ENCODE assay signal across 10 cellular contexts in genomic region chr6:84150680-84151079, GRCh38.
DNase-seq lines count a peak whose midpoint lies in the region; ATAC-seq, FAIRE-seq and TF ChIP-seq lines count a peak whose summit lies in the region.
"Had no signal": no experiment of that assay in that cellular context is flagged by ENCODE, and none has a peak within 500 bp of the region (broad histone marks: within the 10 kb centered on the region; RNA-seq: fewer than 3 reads in every experiment).

No MANE protein-coding gene starts in this region.

- DNase-seq in stimulated activated CD4-positive, alpha-beta T cell treated with anti-CD3 and anti-CD28 coated beads, Interleukin-1b, Interleukin-23, amount 100 ng/mL, for 48 hours: peak; percentile 6
- DNase-seq in stimulated activated CD4-positive, alpha-beta T cell treated with anti-CD3 and anti-CD28 coated beads, Interleukin-2, amount 100 ng/mL, for 24 hours: no peak
- DNase-seq in bronchial epithelial cell (ENCODE audit: low read depth): peak; percentile 76
- no peak for DNase-seq in hepatic stellate cell (ENCODE audit: low spot score)
- no peak for DNase-seq in GM19239 (ENCODE audit: insufficient read length, low spot score)
- DNase-seq in activated naive CD4-positive, alpha-beta T cell treated with anti-CD3 and anti-CD28 coated beads, Interleukin-2, amount 10 ng/mL, durations not matched to agents 7 days and 5 days: no peak
- DNase-seq in GM10266 (ENCODE audit: extremely low spot score): no peak

- H3K4me3 ChIP-seq in bronchial epithelial cell (ENCODE audit: low read depth, low read length): no peak overlapping the region
- H3K4me3 ChIP-seq: neural progenitor cell had no signal

- TF ChIP-seq CTCF in bronchial epithelial cell (IDR thresholded peaks at IDR 0.05; ENCODE audit: insufficient read depth, low read length, severe bottlenecking) (no peak), GM10266 (IDR thresholded peaks at IDR 0.05; ENCODE audit: control insufficient read depth, insufficient read depth, low read depth, missing control alignments) (no peak)

- ATAC-seq in HG03520 (IDR thresholded peaks at IDR 0.05; ENCODE audit: unreplicated experiment): peak; percentile 71

- FAIRE-seq in bronchial epithelial cell (lab: Jason Lieb, UNC): no peak
- FAIRE-seq in GM19239 (lab: Jason Lieb, UNC): no peak

- no peak overlapping the region for H3K4me3 Mint-ChIP-seq in activated naive CD4-positive, alpha-beta T cell treated with anti-CD3 and anti-CD28 coated beads, Interleukin-2, amount 10 ng/mL, durations not matched to agents 7 days and 5 days
- H3K4me3 Mint-ChIP-seq: activated naive CD8-positive, alpha-beta T cell; neural progenitor cell had no signal

- no peaks in the 10 kb centered on the region for H3K4me1 Mint-ChIP-seq in activated naive CD4-positive, alpha-beta T cell treated with anti-CD3 and anti-CD28 coated beads, Interleukin-2, amount 10 ng/mL, durations not matched to agents 7 days and 5 days
- H3K4me1 Mint-ChIP-seq: neural progenitor cell had no signal

- H3K27me3 ChIP-seq in bronchial epithelial cell (ENCODE audit: control insufficient read depth, insufficient read depth, low read length): no peaks in the 10 kb centered on the region
- H3K27me3 ChIP-seq: neural progenitor cell had no signal

- H3K27ac Mint-ChIP-seq in activated naive CD4-positive, alpha-beta T cell treated with anti-CD3 and anti-CD28 coated beads, Interleukin-2, amount 10 ng/mL, durations not matched to agents 7 days and 5 days: no peak overlapping the region
- H3K27ac Mint-ChIP-seq: activated naive CD8-positive, alpha-beta T cell; neural progenitor cell had no signal

- peaks cover 13% of the 10 kb centered on the region for H3K36me3 Mint-ChIP-seq in activated naive CD4-positive, alpha-beta T cell treated with anti-CD3 and anti-CD28 coated beads, Interleukin-2, amount 10 ng/mL, durations not matched to agents 7 days and 5 days

- CTCF ChIA-PET in activated naive CD4-positive, alpha-beta T cell treated with anti-CD3 and anti-CD28 coated beads, Interleukin-2, amount 10 ng/mL, durations not matched to agents 7 days and 5 days (lab: Charles Lee): no interaction called here

- H3K9me3 Mint-ChIP-seq in activated naive CD4-positive, alpha-beta T cell treated with anti-CD3 and anti-CD28 coated beads, Interleukin-2, amount 10 ng/mL, durations not matched to agents 7 days and 5 days: no peaks in the 10 kb centered on the region
- H3K9me3 Mint-ChIP-seq: neural progenitor cell had no signal

- H3K36me3 ChIP-seq in bronchial epithelial cell (ENCODE audit: control insufficient read depth, insufficient read depth, low read length): no peaks in the 10 kb centered on the region

- no peaks in the 10 kb centered on the region for H3K27me3 Mint-ChIP-seq in activated naive CD4-positive, alpha-beta T cell treated with anti-CD3 and anti-CD28 coated beads, Interleukin-2, amount 10 ng/mL, durations not matched to agents 7 days and 5 days
- H3K27me3 Mint-ChIP-seq: activated naive CD8-positive, alpha-beta T cell had no signal

Comparison
In these comparisons a context has a peak if more than half of its experiments do, and no peak if none do; other contexts are left out.
1. DNase-seq: peak in stimulated activated CD4-positive, alpha-beta T cell treated with anti-CD3 and anti-CD28 coated beads, Interleukin-1b, Interleukin-23, amount 100 ng/mL, for 48 hours (single experiment) and bronchial epithelial cell (single experiment); none in stimulated activated CD4-positive, alpha-beta T cell treated with anti-CD3 and anti-CD28 coated beads, Interleukin-2, amount 100 ng/mL, for 24 hours (0 of 2), hepatic stellate cell (single experiment), GM19239 (single experiment), activated naive CD4-positive, alpha-beta T cell treated with anti-CD3 and anti-CD28 coated beads, Interleukin-2, amount 10 ng/mL, durations not matched to agents 7 days and 5 days (single experiment) and GM10266 (single experiment).